In the genomic region with DNA sequence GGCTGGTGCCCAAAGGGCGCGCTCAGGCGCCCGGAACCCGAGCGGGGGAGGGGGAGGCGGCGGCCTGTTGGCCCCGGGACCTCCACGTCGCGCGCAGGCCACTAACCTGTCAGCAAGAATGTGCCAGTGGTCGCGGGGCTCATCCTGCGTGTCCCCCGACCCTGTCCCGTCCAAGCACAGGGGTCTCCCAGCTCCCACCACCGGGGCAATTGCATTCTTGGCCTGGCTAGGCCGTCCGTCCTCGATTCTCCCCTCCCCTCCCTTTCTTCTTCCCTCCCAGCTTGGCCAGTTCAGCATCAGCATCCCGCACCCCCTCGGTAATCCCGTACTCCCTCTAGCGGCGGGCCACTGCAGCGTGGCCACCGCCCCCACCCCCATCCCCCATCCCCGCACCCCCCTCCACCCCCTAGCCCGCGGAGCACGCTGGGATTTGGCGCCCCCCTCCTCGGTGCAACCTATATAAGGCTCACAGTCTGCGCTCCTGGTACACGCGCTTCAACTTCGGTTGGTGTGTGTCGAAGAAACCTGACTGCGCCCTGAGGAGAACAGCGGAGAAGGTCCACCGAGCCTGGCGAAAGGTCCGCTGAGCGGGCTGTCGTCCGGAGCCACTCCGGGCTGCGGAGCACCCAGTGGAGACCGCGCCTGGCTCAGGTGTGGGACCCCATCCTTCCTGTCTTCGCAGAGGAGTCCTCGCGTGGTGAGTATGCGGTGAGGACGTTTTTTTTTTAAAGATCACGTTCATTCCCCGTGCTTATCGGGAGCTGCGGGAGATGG, we compare ENCODE assay signal across 1 cellular context.
A peak's percentile ranks its signal among the peaks of the same experiment; 100 is the strongest.
TF ChIP-seq lines count a peak whose summit lies in the region.

Gene SGCE (minus strand): TSS at position 250 of the 774 bp plus-strand sequence. CDS start 35 bp downstream, at position 215.

TF ChIP-seq in HepG2, 621 proteins besides CTCF, POLR2A, EP300 and RAD21 (continued from another document and continues in another):
- TF ChIP-seq BORCS8-MEF2B (CRISPR knock-in tag; IDR thresholded peaks at IDR 0.05): 0 out of 2 replicates have a peak, but pooled peaks have one; percentile 4
- no peak for TF ChIP-seq ZBTB21 (CRISPR knock-in tag; IDR thresholded peaks at IDR 0.05)
- no peak for TF ChIP-seq ZBTB3 (CRISPR knock-in tag; IDR thresholded peaks at IDR 0.05; ENCODE audit: borderline replicate concordance, low read depth)
- no peak for TF ChIP-seq ZSCAN31 (CRISPR knock-in tag; IDR thresholded peaks at IDR 0.05; ENCODE audit: low read depth)
- no peak for TF ChIP-seq EHMT2 (IDR thresholded peaks at IDR 0.05; ENCODE audit: borderline replicate concordance, low read depth, low read length)
- no peak for TF ChIP-seq SMC3 (IDR thresholded peaks at IDR 0.05; ENCODE audit: low read length)
- TF ChIP-seq NBN (conservative IDR thresholded peaks at IDR 0.05): no peak
- no peak for TF ChIP-seq MIXL1 (CRISPR knock-in tag; IDR thresholded peaks at IDR 0.05)
- TF ChIP-seq NFAT5 (CRISPR knock-in tag; IDR thresholded peaks at IDR 0.05): peak; percentile 48; the same call in 1 of the 2 replicates
- TF ChIP-seq MIER2 (CRISPR knock-in tag; IDR thresholded peaks at IDR 0.05): no peak
- TF ChIP-seq, protein P1, sequence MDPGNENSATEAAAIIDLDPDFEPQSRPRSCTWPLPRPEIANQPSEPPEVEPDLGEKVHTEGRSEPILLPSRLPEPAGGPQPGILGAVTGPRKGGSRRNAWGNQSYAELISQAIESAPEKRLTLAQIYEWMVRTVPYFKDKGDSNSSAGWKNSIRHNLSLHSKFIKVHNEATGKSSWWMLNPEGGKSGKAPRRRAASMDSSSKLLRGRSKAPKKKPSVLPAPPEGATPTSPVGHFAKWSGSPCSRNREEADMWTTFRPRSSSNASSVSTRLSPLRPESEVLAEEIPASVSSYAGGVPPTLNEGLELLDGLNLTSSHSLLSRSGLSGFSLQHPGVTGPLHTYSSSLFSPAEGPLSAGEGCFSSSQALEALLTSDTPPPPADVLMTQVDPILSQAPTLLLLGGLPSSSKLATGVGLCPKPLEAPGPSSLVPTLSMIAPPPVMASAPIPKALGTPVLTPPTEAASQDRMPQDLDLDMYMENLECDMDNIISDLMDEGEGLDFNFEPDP (CRISPR knock-in tag; conservative IDR thresholded peaks at IDR 0.05): no peak
- no peak for TF ChIP-seq HNF4A (CRISPR knock-in tag; IDR thresholded peaks at IDR 0.05)
- TF ChIP-seq, protein P2, sequence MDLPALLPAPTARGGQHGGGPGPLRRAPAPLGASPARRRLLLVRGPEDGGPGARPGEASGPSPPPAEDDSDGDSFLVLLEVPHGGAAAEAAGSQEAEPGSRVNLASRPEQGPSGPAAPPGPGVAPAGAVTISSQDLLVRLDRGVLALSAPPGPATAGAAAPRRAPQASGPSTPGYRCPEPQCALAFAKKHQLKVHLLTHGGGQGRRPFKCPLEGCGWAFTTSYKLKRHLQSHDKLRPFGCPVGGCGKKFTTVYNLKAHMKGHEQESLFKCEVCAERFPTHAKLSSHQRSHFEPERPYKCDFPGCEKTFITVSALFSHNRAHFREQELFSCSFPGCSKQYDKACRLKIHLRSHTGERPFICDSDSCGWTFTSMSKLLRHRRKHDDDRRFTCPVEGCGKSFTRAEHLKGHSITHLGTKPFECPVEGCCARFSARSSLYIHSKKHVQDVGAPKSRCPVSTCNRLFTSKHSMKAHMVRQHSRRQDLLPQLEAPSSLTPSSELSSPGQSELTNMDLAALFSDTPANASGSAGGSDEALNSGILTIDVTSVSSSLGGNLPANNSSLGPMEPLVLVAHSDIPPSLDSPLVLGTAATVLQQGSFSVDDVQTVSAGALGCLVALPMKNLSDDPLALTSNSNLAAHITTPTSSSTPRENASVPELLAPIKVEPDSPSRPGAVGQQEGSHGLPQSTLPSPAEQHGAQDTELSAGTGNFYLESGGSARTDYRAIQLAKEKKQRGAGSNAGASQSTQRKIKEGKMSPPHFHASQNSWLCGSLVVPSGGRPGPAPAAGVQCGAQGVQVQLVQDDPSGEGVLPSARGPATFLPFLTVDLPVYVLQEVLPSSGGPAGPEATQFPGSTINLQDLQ (CRISPR knock-in tag; IDR thresholded peaks at IDR 0.05): no peak
- TF ChIP-seq, protein P3, sequence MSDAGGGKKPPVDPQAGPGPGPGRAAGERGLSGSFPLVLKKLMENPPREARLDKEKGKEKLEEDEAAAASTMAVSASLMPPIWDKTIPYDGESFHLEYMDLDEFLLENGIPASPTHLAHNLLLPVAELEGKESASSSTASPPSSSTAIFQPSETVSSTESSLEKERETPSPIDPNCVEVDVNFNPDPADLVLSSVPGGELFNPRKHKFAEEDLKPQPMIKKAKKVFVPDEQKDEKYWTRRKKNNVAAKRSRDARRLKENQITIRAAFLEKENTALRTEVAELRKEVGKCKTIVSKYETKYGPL (CRISPR knock-in tag; IDR thresholded peaks at IDR 0.05): no peak
- TF ChIP-seq TARDBP (CRISPR knock-in tag; IDR thresholded peaks at IDR 0.05): peak; percentile 38; the same call in 1 of the 2 replicates
- no peak for TF ChIP-seq RORA (CRISPR knock-in tag; IDR thresholded peaks at IDR 0.05)
- TF ChIP-seq SETDB1 (CRISPR knock-in tag; IDR thresholded peaks at IDR 0.05; ENCODE audit: borderline replicate concordance): no peak
- TF ChIP-seq MZF1 (CRISPR knock-in tag; IDR thresholded peaks at IDR 0.05; ENCODE audit: borderline replicate concordance): no peak
- peak; percentile 63; the same call in 1 of the 2 replicates for TF ChIP-seq ZNF792 (CRISPR knock-in tag; IDR thresholded peaks at IDR 0.05)
- no peak for TF ChIP-seq ARHGAP35 (CRISPR knock-in tag; IDR thresholded peaks at IDR 0.05; ENCODE audit: borderline replicate concordance)
- peak; percentile 29; the same call in 1 of the 2 replicates for TF ChIP-seq NFATC3 (CRISPR knock-in tag; IDR thresholded peaks at IDR 0.05)
- TF ChIP-seq TBX3 (IDR thresholded peaks at IDR 0.05; ENCODE audit: borderline replicate concordance): no peak
- TF ChIP-seq RBFOX2 (IDR thresholded peaks at IDR 0.05; ENCODE audit: low read depth, low read length): peak; percentile 79
- TF ChIP-seq, protein P4, sequence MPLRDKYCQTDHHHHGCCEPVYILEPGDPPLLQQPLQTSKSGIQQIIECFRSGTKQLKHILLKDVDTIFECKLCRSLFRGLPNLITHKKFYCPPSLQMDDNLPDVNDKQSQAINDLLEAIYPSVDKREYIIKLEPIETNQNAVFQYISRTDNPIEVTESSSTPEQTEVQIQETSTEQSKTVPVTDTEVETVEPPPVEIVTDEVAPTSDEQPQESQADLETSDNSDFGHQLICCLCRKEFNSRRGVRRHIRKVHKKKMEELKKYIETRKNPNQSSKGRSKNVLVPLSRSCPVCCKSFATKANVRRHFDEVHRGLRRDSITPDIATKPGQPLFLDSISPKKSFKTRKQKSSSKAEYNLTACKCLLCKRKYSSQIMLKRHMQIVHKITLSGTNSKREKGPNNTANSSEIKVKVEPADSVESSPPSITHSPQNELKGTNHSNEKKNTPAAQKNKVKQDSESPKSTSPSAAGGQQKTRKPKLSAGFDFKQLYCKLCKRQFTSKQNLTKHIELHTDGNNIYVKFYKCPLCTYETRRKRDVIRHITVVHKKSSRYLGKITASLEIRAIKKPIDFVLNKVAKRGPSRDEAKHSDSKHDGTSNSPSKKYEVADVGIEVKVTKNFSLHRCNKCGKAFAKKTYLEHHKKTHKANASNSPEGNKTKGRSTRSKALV (CRISPR knock-in tag; IDR thresholded peaks at IDR 0.05): no peak
- 0 out of 2 replicates have a peak, but pooled peaks have one; percentile 81 for TF ChIP-seq PCBP1 (IDR thresholded peaks at IDR 0.05; ENCODE audit: borderline replicate concordance, low read depth, low read length)
- TF ChIP-seq ZNF207 (IDR thresholded peaks at IDR 0.05; ENCODE audit: borderline replicate concordance): no peak
- TF ChIP-seq ELF4 (CRISPR knock-in tag; IDR thresholded peaks at IDR 0.05; ENCODE audit: borderline replicate concordance): no peak
- no peak for TF ChIP-seq ZNF788 (CRISPR knock-in tag; IDR thresholded peaks at IDR 0.05; ENCODE audit: borderline replicate concordance)
- no peak for TF ChIP-seq ZNF713 (CRISPR knock-in tag; IDR thresholded peaks at IDR 0.05)
- TF ChIP-seq FOXC1 (CRISPR knock-in tag; IDR thresholded peaks at IDR 0.05; ENCODE audit: borderline replicate concordance): no peak
- TF ChIP-seq CC2D1A (CRISPR knock-in tag; IDR thresholded peaks at IDR 0.05): no peak
- TF ChIP-seq ZNF326 (CRISPR knock-in tag; IDR thresholded peaks at IDR 0.05; ENCODE audit: borderline replicate concordance): no peak
- TF ChIP-seq KDM4B (CRISPR knock-in tag; IDR thresholded peaks at IDR 0.05): no peak
- TF ChIP-seq KDM3A (CRISPR knock-in tag; IDR thresholded peaks at IDR 0.05; ENCODE audit: low read depth): no peak; the same call in 1 of the 2 replicates
- TF ChIP-seq ZNF7 (CRISPR knock-in tag; IDR thresholded peaks at IDR 0.05): no peak
- peak; percentile 80 for TF ChIP-seq ZMYM4 (CRISPR knock-in tag; IDR thresholded peaks at IDR 0.05)
- peak; percentile 39; the same call in 1 of the 2 replicates for TF ChIP-seq MAZ (IDR thresholded peaks at IDR 0.05; ENCODE audit: borderline replicate concordance, low read depth, low read length)
- peak; percentile 57; the same call in 1 of the 2 replicates for TF ChIP-seq MAZ (CRISPR knock-in tag; IDR thresholded peaks at IDR 0.05; ENCODE audit: low read depth)
- TF ChIP-seq POLR2G (IDR thresholded peaks at IDR 0.05; ENCODE audit: low read depth, low read length): peak; percentile 93
- TF ChIP-seq ZKSCAN1 (IDR thresholded peaks at IDR 0.05; ENCODE audit: low read length): no peak
- TF ChIP-seq ARID4A (CRISPR knock-in tag; IDR thresholded peaks at IDR 0.05; ENCODE audit: borderline replicate concordance): peak; percentile 5; the same call in 1 of the 2 replicates
- TF ChIP-seq MTF2 (CRISPR knock-in tag; IDR thresholded peaks at IDR 0.05; ENCODE audit: borderline replicate concordance): no peak
- no peak for TF ChIP-seq ZNF570 (CRISPR knock-in tag; IDR thresholded peaks at IDR 0.05; ENCODE audit: borderline replicate concordance)
- no peak for TF ChIP-seq ZFP36L2 (CRISPR knock-in tag; IDR thresholded peaks at IDR 0.05)
